8 cellular contexts compared by ENCODE assay signal in genomic region chr3:50194903-50195500, GRCh38. TPM values are rescaled to one million over a fixed set of nuclear protein-coding genes. Genes with fewer than 3 reads are reported as not detected.
DNase-seq lines count a peak whose midpoint lies in the region; ATAC-seq and TF ChIP-seq lines count a peak whose summit lies in the region.

No MANE protein-coding gene starts in this region.

- no peaks in the 10 kb centered on the region for H3K9me3 Mint-ChIP-seq in osteocyte (ENCODE audit: unreplicated experiment)

- no peak for TF ChIP-seq POLR2A in GM18505 (IDR thresholded peaks at IDR 0.05; ENCODE audit: borderline replicate concordance, extremely low read depth, insufficient read depth, insufficient read length)

- no peaks in the 10 kb centered on the region for H3K36me3 Mint-ChIP-seq in osteocyte (ENCODE audit: unreplicated experiment)

- H3K27me3 Mint-ChIP-seq in osteocyte (ENCODE audit: unreplicated experiment) = peaks cover 25% of the 10 kb centered on the region

- H3K4me1 Mint-ChIP-seq in osteocyte (ENCODE audit: unreplicated experiment) = no peaks in the 10 kb centered on the region

- peak; percentile 53 for DNase-seq in Right ventricle myocardium inferior (ENCODE audit: missing footprints)
- no peak for DNase-seq in cardiac septum (ENCODE audit: low spot score)
- DNase-seq in activated T-cell treated with anti-CD3 and anti-CD28 coated beads for 48 hours (ENCODE audit: low read depth) = peak; percentile 15
- peak; percentile 87 for DNase-seq in iPS-NIHi11 (ENCODE audit: low spot score)
- no peak for DNase-seq in KBM-7
- DNase-seq in osteocyte (ENCODE audit: extremely low spot score, unreplicated experiment) = no peak

- in situ Hi-C loops in KBM-7 (cut with MboI; ENCODE audit: low pct_unique_long_range_greater_than_20kb, low sequenced_read_pairs) = no loop called here

- TF ChIP-seq CTCF in osteocyte (IDR thresholded peaks at IDR 0.05) = no peak

- H3K4me3 Mint-ChIP-seq in osteocyte (ENCODE audit: unreplicated experiment) = no peak overlapping the region

- intact Hi-C loops in Right ventricle myocardium inferior (cut with DNase I) (loop anchor here (1.0 kb wide), 2 partner anchors 31 to 78 kb away; no protein-coding TSS in a partner anchor), cardiac septum (cut with DNase I) (loop anchor here (5.0 kb wide), 1 partner anchor 127 kb away; the partner anchor contains the start of gene HYAL2)

- ATAC-seq in Right ventricle myocardium inferior = peak; percentile 8
- no peak for ATAC-seq in GM18505 (IDR thresholded peaks at IDR 0.05; ENCODE audit: unreplicated experiment)
- no peak for ATAC-seq in HG03521 (IDR thresholded peaks at IDR 0.05; ENCODE audit: unreplicated experiment)

- H3K27ac Mint-ChIP-seq in osteocyte (ENCODE audit: unreplicated experiment) = no peak overlapping the region

RNA-seq across cellular contexts. Expression of gene GNAT1, which starts 3.6 kb away (rescaled TPM):
- total RNA-seq in Right ventricle myocardium inferior (not detected), cardiac septum (not detected), osteocyte (not detected in 2 replicates)

RNA-seq across cellular contexts. Expression of gene SLC38A3, which starts 10.1 kb away (rescaled TPM):
- 10.3 TPM for total RNA-seq in Right ventricle myocardium inferior
- 6.6 TPM for total RNA-seq in cardiac septum
- total RNA-seq in osteocyte = 3.9 and 4.5 TPM in 2 replicates

RNA-seq across cellular contexts. Expression of gene SEMA3F, which starts 39.9 kb away (rescaled TPM):
- total RNA-seq in Right ventricle myocardium inferior (12.3 TPM), cardiac septum (10.0 TPM), osteocyte (11.8 and 12.9 TPM in 2 replicates)

RNA-seq across cellular contexts. Expression of gene GNAI2, which starts 41.0 kb away (rescaled TPM):
- total RNA-seq in Right ventricle myocardium inferior (153 TPM), cardiac septum (153 TPM), osteocyte (340 and 357 TPM in 2 replicates)

Comparison
In these comparisons a context has a peak if more than half of its experiments do, and no peak if none do; other contexts are left out.
1. DNase-seq: peak in Right ventricle myocardium inferior (single experiment), activated T-cell treated with anti-CD3 and anti-CD28 coated beads for 48 hours (single experiment) and iPS-NIHi11 (single experiment); none in cardiac septum (single experiment), KBM-7 (single experiment) and osteocyte (single experiment).